Comparison of ENCODE assay signal across 8 cellular contexts in genomic region chr17:78342438-78343098, GRCh38. TPM values are rescaled to one million over a fixed set of nuclear protein-coding genes. Genes with fewer than 3 reads are reported as not detected.
DNase-seq lines count a peak whose midpoint lies in the region; ATAC-seq and TF ChIP-seq lines count a peak whose summit lies in the region.

No MANE protein-coding gene starts in this region.

- H3K9me3 ChIP-seq in BLaER1 (no peaks in the 10 kb centered on the region), right lobe of liver (no peaks in the 10 kb centered on the region), transverse colon (no peaks in the 10 kb centered on the region)

- no peak overlapping the region for H3K27ac ChIP-seq in BLaER1
- H3K27ac ChIP-seq in right lobe of liver: peak overlapping the region; percentile 20 to 76 (median 74)
- peak overlapping the region; percentile 92 to 96 (median 94) for H3K27ac ChIP-seq in transverse colon

- no peaks in the 10 kb centered on the region for H3K9me3 Mint-ChIP-seq in central memory CD8-positive, alpha-beta T cell

- peak overlapping the region; percentile 75 for H3K4me3 Mint-ChIP-seq in central memory CD8-positive, alpha-beta T cell

- peaks cover 56% of the 10 kb centered on the region for H3K27me3 ChIP-seq in BLaER1
- H3K27me3 ChIP-seq in right lobe of liver: no peaks in the 10 kb centered on the region
- no peaks in the 10 kb centered on the region for H3K27me3 ChIP-seq in transverse colon

- ATAC-seq in central memory CD8-positive, alpha-beta T cell (replicated peaks; ENCODE audit: extremely low read depth, poor library complexity, severe bottlenecking): no peak
- ATAC-seq in right lobe of liver (peak in 2 of 4 donors; percentile 11 to 31), GM18867 (IDR thresholded peaks at IDR 0.05; ENCODE audit: unreplicated experiment) (no peak), GM19455 (IDR thresholded peaks at IDR 0.05; ENCODE audit: unreplicated experiment) (no peak), HG02852 (IDR thresholded peaks at IDR 0.05; ENCODE audit: unreplicated experiment) (no peak)

- DNase-seq in NB4 (ENCODE audit: low read depth) (peak; percentile 87), right lobe of liver (peak in 1 of 3 donors; percentile 57), transverse colon (no peak)
- DNase-seq in central memory CD8-positive, alpha-beta T cell (ENCODE audit: low spot score in 2 of 2): no peak

- H3K36me3 ChIP-seq in BLaER1: no peaks in the 10 kb centered on the region
- H3K36me3 ChIP-seq in right lobe of liver: no peaks in the 10 kb centered on the region
- H3K36me3 ChIP-seq in transverse colon: no peaks in the 10 kb centered on the region

- intact Hi-C loops in right lobe of liver (cut with DNase I): no loop called here
- intact Hi-C loops in transverse colon (cut with DNase I; ENCODE audit: low total_unique reads): no loop called here

- peak overlapping the region; percentile 84 for H3K27ac Mint-ChIP-seq in central memory CD8-positive, alpha-beta T cell (ENCODE audit: low read depth)

- H4K20me1 ChIP-seq in BLaER1: peaks cover 9% of the 10 kb centered on the region; the same call in 1 of the 2 replicates

- H3K4me3 ChIP-seq in BLaER1: peak overlapping the region; percentile 61
- H3K4me3 ChIP-seq in NB4 (ENCODE audit: low read depth, low read length): peak overlapping the region; percentile 16
- peak overlapping the region; percentile 26 to 62 (median 35) for H3K4me3 ChIP-seq in right lobe of liver
- H3K4me3 ChIP-seq in transverse colon: peak overlapping the region; percentile 5 to 47 (median 28)

- H3K36me3 Mint-ChIP-seq in central memory CD8-positive, alpha-beta T cell (ENCODE audit: insufficient read depth): peaks cover 8% of the 10 kb centered on the region

- TF ChIP-seq CTCF in NB4 (IDR thresholded peaks at IDR 0.05; ENCODE audit: low read depth, low read length) (no peak), right lobe of liver (IDR thresholded peaks at IDR 0.05) (no peak), transverse colon (IDR thresholded peaks at IDR 0.05) (no peak)

- TF ChIP-seq POLR2A in NB4 (IDR thresholded peaks at IDR 0.05; ENCODE audit: extremely low read depth, insufficient read length): no peak
- TF ChIP-seq POLR2A in right lobe of liver (IDR thresholded peaks at IDR 0.05): no peak
- TF ChIP-seq POLR2A in transverse colon (IDR thresholded peaks at IDR 0.05): no peak

- peak overlapping the region; percentile 90 for H3K4me2 ChIP-seq in BLaER1

- peaks cover 43% of the 10 kb centered on the region for H3K4me1 ChIP-seq in BLaER1
- peaks cover 0 to 17% (median 3%) of the 10 kb centered on the region in 4 donors for H3K4me1 ChIP-seq in right lobe of liver
- H3K4me1 ChIP-seq in transverse colon: peaks cover 25 to 63% (median 35%) of the 10 kb centered on the region in 4 donors

- no peak overlapping the region for H3K9ac ChIP-seq in BLaER1

- H3K4me1 Mint-ChIP-seq in central memory CD8-positive, alpha-beta T cell: peaks cover 62% of the 10 kb centered on the region

- 55% methylated on average over 10 of the region's 26 CpGs for WGBS in right lobe of liver (ENCODE audit: insufficient coverage, low coverage, low lambda C conversion rate, missing lambda C conversion rate)
- 37% methylated on average over 26 of the region's 26 CpGs; no CpG with 5 or more reads in 1 of the 2 donors for WGBS in transverse colon (ENCODE audit: low coverage in 1 of 2), 2 donors

- H3K27me3 Mint-ChIP-seq in central memory CD8-positive, alpha-beta T cell: no peaks in the 10 kb centered on the region

- in situ Hi-C loops in transverse colon (cut with MboI; ENCODE audit: low pct_ligation_motif_present in 1 of 4, low pct_unique_long_range_greater_than_20kb in 1 of 4, low sequenced_read_pairs in 3 of 4): no loop called here

- no peak for TF ChIP-seq EP300 in transverse colon (IDR thresholded peaks at IDR 0.05; ENCODE audit: low read depth)

RNA-seq across cellular contexts. Expression of gene SOCS3, which starts 17.3 kb away (rescaled TPM):
- total RNA-seq in right lobe of liver (10 to 100 TPM in 4 of 6 experiments, 1 to 10 TPM in 2; 1.2 to 87.3 (median 24.1) TPM), transverse colon (100 to 1,000 TPM in 1 of 4 donors, 10 to 100 TPM in 3; 22.3 to 230 (median 37.6) TPM)

RNA-seq across cellular contexts. Expression of gene PGS1, which starts 35.9 kb away (rescaled TPM):
- total RNA-seq in right lobe of liver (10 to 100 TPM in 5 of 6 experiments, 1 to 10 TPM in 1; 8.8 to 17.5 (median 13.4) TPM), transverse colon (10 to 100 TPM; 32.1 to 77.6 (median 60.1) TPM)
